ENCODE assay signal across 32 cellular contexts in the genomic region with DNA sequence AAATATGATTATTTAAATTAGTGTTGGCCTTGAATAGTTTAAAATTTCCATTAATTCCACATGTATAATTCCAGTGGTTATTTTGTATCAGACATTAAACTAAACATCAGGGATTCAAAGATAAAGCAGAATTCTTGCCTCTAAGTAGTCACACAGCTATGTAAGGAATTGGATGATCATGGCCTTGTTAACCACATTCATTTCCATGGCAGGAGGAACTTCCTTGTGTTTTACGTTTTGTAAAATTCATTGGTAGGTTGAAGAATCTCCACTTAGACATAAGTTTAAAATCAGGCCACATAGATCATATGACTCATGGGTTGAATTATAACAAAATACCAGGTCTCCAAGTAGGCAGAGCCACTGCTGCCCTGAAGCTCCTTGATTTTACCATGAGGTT.
A peak's percentile ranks its signal among the peaks of the same experiment; 100 is the strongest.
DNase-seq lines count a peak whose midpoint lies in the region; ATAC-seq and TF ChIP-seq lines count a peak whose summit lies in the region.
"Had no signal": no experiment of that assay in that cellular context is flagged by ENCODE, and none has a peak within 500 bp of the region (broad histone marks: within the 10 kb centered on the region; RNA-seq: fewer than 3 reads in every experiment).

No MANE protein-coding gene starts in this region.

- TF ChIP-seq POLR2A in IMR-90 (IDR thresholded peaks at IDR 0.05; ENCODE audit: low read depth, low read length): no peak

- H3K9me3 ChIP-seq in IMR-90 (ENCODE audit: control insufficient read depth, insufficient read depth, low read length): no peaks in the 10 kb centered on the region
- H3K9me3 ChIP-seq: BLaER1, Caco-2, right lobe of liver had no signal

- H3K4me2 ChIP-seq in IMR-90 (ENCODE audit: low read depth, low read length): peak overlapping the region; percentile 36; the same call in 1 of the 2 replicates
- H3K4me2 ChIP-seq: BLaER1, neural progenitor cell had no signal

- H3K9me1 ChIP-seq in IMR-90 (ENCODE audit: insufficient read depth, low read length): peaks cover 6% of the 10 kb centered on the region

- peak overlapping the region; percentile 85 for H4K91ac ChIP-seq in IMR-90 (ENCODE audit: insufficient read depth, low read depth, low read length)

- H3K27ac ChIP-seq in 22Rv1 (peak overlapping the region; percentile 45), IMR-90 (ENCODE audit: insufficient read depth, low read length) (peak overlapping the region; percentile 97)
- H3K27ac ChIP-seq: BLaER1, HL-60, neural progenitor cell, right lobe of liver, RWPE1, SK-N-MC had no signal

- TF ChIP-seq CTCF in 22Rv1 (IDR thresholded peaks at IDR 0.05) (no peak), IMR-90 (conservative IDR thresholded peaks at IDR 0.05; ENCODE audit: low read depth, low read length) (no peak), choroid plexus epithelial cell (conservative IDR thresholded peaks at IDR 0.05; ENCODE audit: low read depth, low read length) (no peak)

- H3K4me3 ChIP-seq in IMR-90 (ENCODE audit: insufficient read depth, low read depth, low read length) (no peak overlapping the region), choroid plexus epithelial cell (ENCODE audit: low read depth, low read length) (no peak overlapping the region)
- H3K4me3 ChIP-seq: BLaER1, dorsolateral prefrontal cortex, neural progenitor cell, right lobe of liver, SK-N-MC had no signal

- H3K4me1 ChIP-seq in IMR-90 (ENCODE audit: control insufficient read depth, insufficient read depth, low read length): peaks cover 9% of the 10 kb centered on the region
- H3K4me1 ChIP-seq: BLaER1, Caco-2, neural progenitor cell, right lobe of liver had no signal

- no peaks in the 10 kb centered on the region for H4K20me1 ChIP-seq in IMR-90 (ENCODE audit: insufficient read depth, low read length)
- H4K20me1 ChIP-seq: BLaER1 had no signal

- H3K36me3 ChIP-seq in IMR-90 (ENCODE audit: control insufficient read depth, insufficient read depth, low read length): no peaks in the 10 kb centered on the region
- H3K36me3 ChIP-seq: BLaER1, neural progenitor cell, right lobe of liver had no signal

- peak overlapping the region; percentile 85 for H2BK120ac ChIP-seq in IMR-90 (ENCODE audit: low read depth, low read length)

- in situ Hi-C loops in IMR-90 (cut with MboI; ENCODE audit: low sequenced_read_pairs): no loop called here

- no peak overlapping the region for H2AK9ac ChIP-seq in IMR-90 (replicated peaks; ENCODE audit: low read depth, low read length, poor library complexity)

- H3K4ac ChIP-seq in IMR-90 (ENCODE audit: low read depth, low read length): peak overlapping the region; percentile 95

- no peak for TF ChIP-seq RAD21 in IMR-90 (IDR thresholded peaks at IDR 0.05; ENCODE audit: low read length)

- peak overlapping the region; percentile 94 for H2BK5ac ChIP-seq in IMR-90 (ENCODE audit: low read depth, low read length, poor library complexity, severe bottlenecking)

- peak overlapping the region; percentile 90; the same call in 1 of the 2 replicates for H3K23ac ChIP-seq in IMR-90 (ENCODE audit: low read depth, low read length)

- H2BK15ac ChIP-seq in IMR-90 (ENCODE audit: low read depth, low read length): peak overlapping the region; percentile 71; the same call in 2 of the 3 replicates

- no peak overlapping the region for H2AK5ac ChIP-seq in IMR-90 (ENCODE audit: low read depth, low read length)

- WGBS in IMR-90 (ENCODE audit: extremely low coverage in 2 of 2, insufficient read length in 1 of 2), 2 experiments: no CpG with 5 or more reads among the region's 1 CpG

- peak overlapping the region; percentile 37; the same call in 1 of the 2 replicates for H3K14ac ChIP-seq in IMR-90 (replicated peaks; ENCODE audit: low read depth, low read length)

- BruUV-seq in IMR-90 (replicated peaks; lab: Mats Ljungman, UMichigan): no TSS peak

- intact Hi-C loops in IMR-90 (cut with micrococcal nuclease): loop anchor here (5.0 kb wide), 1 partner anchor 289 kb away; a partner anchor contains a TSS

- ATAC-seq in IMR-90 (ENCODE audit: low read depth): peak; percentile 85
- ATAC-seq in HG02610 (IDR thresholded peaks at IDR 0.05; ENCODE audit: unreplicated experiment): no peak
- no peak for ATAC-seq in HG03135 (IDR thresholded peaks at IDR 0.05; ENCODE audit: unreplicated experiment)
- ATAC-seq: activated CD4-positive, CD25-positive, alpha-beta regulatory T cell treated with anti-CD3 and anti-CD28 coated beads, Interleukin-2, amount 50 U/mL, for 24 hours; HCT116; HepG2; right lobe of liver had no signal

- CTCF ChIA-PET in IMR-90 (lab: Yijun Ruan, JAX): no interaction called here

- H2AFZ ChIP-seq in IMR-90 (replicated peaks; ENCODE audit: low read length, poor library complexity): no peak overlapping the region
- H2AFZ ChIP-seq: neural progenitor cell had no signal

- peak overlapping the region; percentile 65 for H4K5ac ChIP-seq in IMR-90 (ENCODE audit: low read depth, low read length)

- peak overlapping the region; percentile 53 to 63; a peak in 3 of 4 replicates for H4K8ac ChIP-seq in IMR-90 (ENCODE audit: low read depth in 2 of 2, low read length in 2 of 2)

- peak overlapping the region; percentile 64; the same call in 1 of the 2 replicates for H3K56ac ChIP-seq in IMR-90 (ENCODE audit: extremely low read depth, insufficient read depth, low read length)

- H3K9ac ChIP-seq in IMR-90 (ENCODE audit: low read depth, low read length): no peak overlapping the region
- H3K9ac ChIP-seq: BLaER1, neural progenitor cell had no signal

- no peaks in the 10 kb centered on the region for H3K79me1 ChIP-seq in IMR-90 (ENCODE audit: low read depth in 1 of 2, low read length in 2 of 2)

- POLR2A ChIA-PET in IMR-90 (lab: Charles Lee; ENCODE audit: unreplicated experiment): no interaction called here

- no peaks in the 10 kb centered on the region for H3K27me3 ChIP-seq in IMR-90 (ENCODE audit: control insufficient read depth, insufficient read depth, low read length)
- H3K27me3 ChIP-seq: BLaER1, dorsolateral prefrontal cortex, neural progenitor cell, right lobe of liver had no signal

- DNase-seq in IMR-90 (peak; percentile 80), choroid plexus epithelial cell (ENCODE audit: low read depth) (peak; percentile 86), kidney tubule cell (ENCODE audit: low spot score) (peak; percentile 92), COLO829 (ENCODE audit: low spot score) (no peak), mucosa of gallbladder (ENCODE audit: low spot score) (no peak)
- DNase-seq: 8988T; activated CD4-positive, alpha-beta T cell treated with anti-CD3 and anti-CD28 coated beads, Interleukin-2, amount 50 U/mL, for 48 hours; activated CD8-positive, alpha-beta memory T cell treated with anti-CD3 and anti-CD28 coated beads, Interleukin-2, amount 50 U/mL, for 4 hours; activated naive CD4-positive, alpha-beta T cell treated with anti-CD3 and anti-CD28 coated beads, Interleukin-2, amount 50 U/mL, for 16 hours; amygdala; Caco-2; DND-41; dorsolateral prefrontal cortex; foreskin melanocyte; left colon; mammary epithelial cell; NCI-H510A; posterior cingulate gyrus; right lobe of liver; stimulated activated CD4-positive, alpha-beta T cell treated with anti-CD3 and anti-CD28 coated beads, Interleukin-15, amount 100 ng/mL, for 24 hours; stimulated activated naive CD4-positive, alpha-beta T cell had no signal

- dilution Hi-C loops in IMR-90 (cut with HindIII; ENCODE audit: low sequenced_read_pairs, unreplicated experiment): no loop called here

- peak overlapping the region; percentile 95 for H2BK20ac ChIP-seq in IMR-90 (ENCODE audit: low read depth, low read length)

- peak overlapping the region; percentile 90 for H3K18ac ChIP-seq in IMR-90 (ENCODE audit: low read depth, low read length)

TF ChIP-seq in IMR-90, 13 proteins besides CTCF, POLR2A, EP300 and RAD21:
- TF ChIP-seq NFE2L2 (IDR thresholded peaks at IDR 0.05; ENCODE audit: low read depth, low read length) (no peak), FOS (IDR thresholded peaks at IDR 0.05; ENCODE audit: low read depth, low read length) (peak; percentile 20; the same call in 1 of the 2 replicates), CHD1 (IDR thresholded peaks at IDR 0.05; ENCODE audit: low read depth, low read length) (no peak), RFX5 (IDR thresholded peaks at IDR 0.05; ENCODE audit: low read depth, low read length) (no peak)
TF ChIP-seq in IMR-90: peak in this region for 1.

Comparison
In these comparisons a context has a peak if more than half of its experiments do, and no peak if none do; other contexts are left out.
1. DNase-seq: peak in IMR-90 (single experiment), choroid plexus epithelial cell (single experiment) and kidney tubule cell (single experiment); none in COLO829 (single experiment) and mucosa of gallbladder (single experiment).